In genomic region chr2:8837795-8838140, GRCh38 we compare ENCODE assay signal across 8 cellular contexts. TPM values are rescaled to one million over a fixed set of nuclear protein-coding genes. Genes with fewer than 3 reads are reported as not detected.
DNase-seq lines count a peak whose midpoint lies in the region; ATAC-seq and TF ChIP-seq lines count a peak whose summit lies in the region.

No MANE protein-coding gene starts in this region.

- intact Hi-C loops in ascending aorta (cut with DNase I), result loop anchor here (1.0 to 5.0 kb wide), 3 partner anchors 15 to 165 kb away; partner anchors contain the start of genes ID2 and MBOAT2

- H3K27me3 ChIP-seq in ascending aorta (no peaks in the 10 kb centered on the region), WERI-Rb-1 (ENCODE audit: insufficient read depth, low read depth, severe bottlenecking) (no peaks in the 10 kb centered on the region)

- no peak for ATAC-seq in HG03108 (IDR thresholded peaks at IDR 0.05; ENCODE audit: unreplicated experiment)

- H3K36me3 ChIP-seq in ascending aorta (no peaks in the 10 kb centered on the region), mesodermal cell (ENCODE audit: control insufficient read depth, insufficient read depth, low read length) (no peaks in the 10 kb centered on the region), WERI-Rb-1 (no peaks in the 10 kb centered on the region; the same call in 1 of the 2 replicates)

- 81 to 86% methylated on average over 11 of the region's 11 CpGs for WGBS in mesodermal cell (ENCODE audit: insufficient coverage in 2 of 2), 2 experiments

- no peaks in the 10 kb centered on the region for H3K9me3 ChIP-seq in ascending aorta
- peaks cover 5% of the 10 kb centered on the region for H3K9me3 ChIP-seq in mesodermal cell (ENCODE audit: control insufficient read depth, low read length)
- H3K9me3 ChIP-seq in WERI-Rb-1 (ENCODE audit: severe bottlenecking), result no peaks in the 10 kb centered on the region

- H3K27ac ChIP-seq in ascending aorta (peak overlapping the region in 1 of 2 donors; percentile 79), mesodermal cell (ENCODE audit: low read depth, low read length, severe bottlenecking) (no peak overlapping the region), WERI-Rb-1 (no peak overlapping the region)

- H3K4me3 ChIP-seq in ascending aorta, result peak overlapping the region; percentile 74 to 97
- H3K4me3 ChIP-seq in mesodermal cell (ENCODE audit: extremely low read depth, insufficient read depth, low read length, poor library complexity, severe bottlenecking), result peak overlapping the region; percentile 93
- no peak overlapping the region for H3K4me3 ChIP-seq in WERI-Rb-1 (ENCODE audit: low read depth, low read length)

- DNase-seq in stimulated activated CD4-positive, alpha-beta T cell treated with anti-CD3 and anti-CD28 coated beads, Interleukin-12 subunit alpha, Interleukin-12 subunit beta, amount 100 ng/mL, for 4 hours, result peak; percentile 4
- DNase-seq in stimulated activated CD4-positive, alpha-beta T cell treated with anti-CD3 and anti-CD28 coated beads, Interleukin-1b, Interleukin-23, amount 100 ng/mL, for 48 hours, result no peak
- DNase-seq in ascending aorta (ENCODE audit: low spot score in 2 of 2), result no peak
- DNase-seq in SW480 (ENCODE audit: low spot score), result no peak
- DNase-seq in WERI-Rb-1, result no peak
- DNase-seq in NCI-H2081 treated with DMSO at 0.1 percent for 48 hours (lab: John Stamatoyannopoulos, UW), result no peak

- peaks cover 8 to 21% of the 10 kb centered on the region in 2 donors for H3K4me1 ChIP-seq in ascending aorta
- peaks cover 4% of the 10 kb centered on the region for H3K4me1 ChIP-seq in mesodermal cell (ENCODE audit: control insufficient read depth, insufficient read depth, low read length, poor library complexity, severe bottlenecking)

- TF ChIP-seq CTCF in ascending aorta (IDR thresholded peaks at IDR 0.05) (no peak), WERI-Rb-1 (IDR thresholded peaks at IDR 0.05; ENCODE audit: low read depth, low read length) (no peak)

RNA-seq across cellular contexts. Expression of gene KIDINS220, which starts 0.4 kb away (rescaled TPM):
- total RNA-seq in ascending aorta, result 59.1 TPM
- polyA plus RNA-seq in mesodermal cell (2013, experiment 1 of 2), result 32.0 TPM
- 32.3 TPM for polyA plus RNA-seq in mesodermal cell (2013, experiment 2 of 2)
